ENCODE assay signal across 30 cellular contexts in the genomic region with DNA sequence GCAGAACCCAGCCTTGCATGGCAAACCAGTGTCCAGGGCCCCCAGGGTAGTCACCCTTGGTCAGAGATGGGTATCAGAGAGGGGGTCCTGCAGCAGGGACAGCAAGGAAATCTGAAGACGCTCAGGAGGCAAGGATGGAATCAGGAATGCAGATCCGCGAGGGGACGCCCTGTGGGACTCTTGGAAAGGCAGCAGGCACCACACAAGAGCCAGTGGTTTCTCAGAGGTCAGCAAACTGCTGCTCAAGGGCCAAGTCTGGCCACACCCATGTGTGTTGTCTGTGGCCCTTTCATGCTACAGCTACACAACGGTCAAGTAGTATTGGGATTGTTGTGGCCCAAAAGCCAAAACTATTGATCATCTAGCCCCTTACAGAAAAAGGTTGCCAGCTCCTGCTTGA.
"Had no signal": no experiment of that assay in that cellular context is flagged by ENCODE, and none has a peak within 500 bp of the region (broad histone marks: within the 10 kb centered on the region; RNA-seq: fewer than 3 reads in every experiment).

No MANE protein-coding gene starts in this region.

- H3K4me3 ChIP-seq: adrenal gland, body of pancreas, cardiac muscle cell, colonic mucosa, dorsolateral prefrontal cortex, gastrocnemius medialis, heart right ventricle, hepatocyte had no signal

- H3K36me3 ChIP-seq: adrenal gland, cardiac muscle cell, colonic mucosa, gastrocnemius medialis, heart right ventricle had no signal

- H3K79me2 ChIP-seq: hepatocyte had no signal

- H3K4me2 ChIP-seq: hepatocyte had no signal

- DNase-seq: activated CD4-positive, alpha-beta memory T cell treated with anti-CD3 and anti-CD28 coated beads for 36 hours; activated CD4-positive, alpha-beta T cell treated with anti-CD3 and anti-CD28 coated beads for 36 hours; activated CD4-positive, alpha-beta T cell treated with anti-CD3 and anti-CD28 coated beads, Interleukin-2, amount 10 ng/mL, durations not matched to agents 24 days and 14 days; activated CD4-positive, CD25-positive, alpha-beta regulatory T cell; activated CD4-positive, CD25-positive, alpha-beta regulatory T cell treated with anti-CD3 and anti-CD28 coated beads, Interleukin-2, amount 50 U/mL, for 72 hours; activated CD8-positive, alpha-beta memory T cell treated with anti-CD3 and anti-CD28 coated beads, Interleukin-2, amount 10 ng/mL, durations not matched to agents 7 days and 5 days; activated CD8-positive, alpha-beta memory T cell treated with anti-CD3 and anti-CD28 coated beads, Interleukin-2, amount 50 U/mL, for 4 hours; activated CD8-positive, alpha-beta T cell treated with anti-CD3 and anti-CD28 coated beads, Interleukin-2, amount 10 ng/mL, durations not matched to agents 7 days and 5 days; activated effector memory CD4-positive, alpha-beta T cell treated with anti-CD3 and anti-CD28 coated beads, Interleukin-2, amount 50 U/mL, for 16 hours; activated naive CD4-positive, alpha-beta T cell treated with anti-CD3 and anti-CD28 coated beads for 36 hours; activated naive CD8-positive, alpha-beta T cell treated with anti-CD3 and anti-CD28 coated beads for 36 hours; activated naive CD8-positive, alpha-beta T cell treated with anti-CD3 and anti-CD28 coated beads, Interleukin-2, amount 50 U/mL, for 24 hours; activated T-cell treated with anti-CD3 and anti-CD28 coated beads, Interleukin-2, amount 50 U/mL, for 1 hour; activated T-cell treated with anti-CD3 and anti-CD28 coated beads, Interleukin-2, amount 50 U/mL, for 48 hours; amygdala; aorta; body of pancreas; central memory CD4-positive, alpha-beta T cell; cerebellar nuclear complex; colonic mucosa; dorsolateral prefrontal cortex; foreskin keratinocyte; gastrocnemius medialis; heart right ventricle; T-helper 1 cell; T-helper 17 cell; T1000 had no signal

- H3K27ac ChIP-seq: adrenal gland, body of pancreas, cardiac muscle cell, colonic mucosa, dorsolateral prefrontal cortex, foreskin keratinocyte, gastrocnemius medialis, heart right ventricle, hepatocyte had no signal

- H3K9me3 ChIP-seq: adrenal gland, body of pancreas, colonic mucosa, gastrocnemius medialis, heart right ventricle had no signal

- H2AFZ ChIP-seq: hepatocyte had no signal

- H3K27me3 ChIP-seq: adrenal gland, body of pancreas, cardiac muscle cell, colonic mucosa, foreskin keratinocyte, gastrocnemius medialis, heart right ventricle, hepatocyte had no signal

- H3K4me1 ChIP-seq: adrenal gland, body of pancreas, colonic mucosa, foreskin keratinocyte, gastrocnemius medialis, heart right ventricle had no signal
